ENCODE assay signal across 10 cellular contexts in the genomic region with DNA sequence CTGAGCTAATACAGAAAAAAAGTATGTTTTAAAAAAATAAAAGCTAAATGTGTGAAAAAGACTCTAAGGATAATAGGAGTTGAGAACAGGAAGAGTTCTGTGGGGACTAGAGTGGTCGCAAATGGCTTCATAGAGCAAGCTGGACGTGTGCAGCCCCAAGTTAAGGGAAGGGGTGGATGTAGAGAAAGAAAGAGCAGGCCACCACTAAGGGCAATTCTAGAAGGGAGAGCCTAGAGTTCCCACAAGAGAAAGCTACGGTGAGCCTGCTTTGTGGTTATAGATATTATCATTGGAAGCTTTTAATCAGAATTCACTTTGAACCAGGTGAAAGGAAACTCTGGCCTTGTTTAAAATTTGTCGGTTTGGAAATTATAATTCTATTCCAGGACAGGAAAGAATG.
DNase-seq lines count a peak whose midpoint lies in the region; ATAC-seq, FAIRE-seq and TF ChIP-seq lines count a peak whose summit lies in the region.
"Had no signal": no experiment of that assay in that cellular context is flagged by ENCODE, and none has a peak within 500 bp of the region (broad histone marks: within the 10 kb centered on the region; RNA-seq: fewer than 3 reads in every experiment).

No MANE protein-coding gene starts in this region.

- H3K27me3 Mint-ChIP-seq in activated CD8-positive, alpha-beta memory T cell treated with anti-CD3 and anti-CD28 coated beads, Interleukin-2, amount 10 ng/mL, durations not matched to agents 7 days and 5 days: no peaks in the 10 kb centered on the region
- no peaks in the 10 kb centered on the region for H3K27me3 Mint-ChIP-seq in stimulated activated naive CD8-positive, alpha-beta T cell treated with anti-CD3 and anti-CD28 coated beads, Interleukin-15, amount 100 ng/mL, for 72 hours

- H3K27ac Mint-ChIP-seq in activated CD8-positive, alpha-beta memory T cell treated with anti-CD3 and anti-CD28 coated beads, Interleukin-2, amount 10 ng/mL, durations not matched to agents 7 days and 5 days: peak overlapping the region; percentile 89
- peak overlapping the region; percentile 77 to 98 for H3K27ac Mint-ChIP-seq in stimulated activated naive CD8-positive, alpha-beta T cell treated with anti-CD3 and anti-CD28 coated beads, Interleukin-15, amount 100 ng/mL, for 72 hours

- no peak overlapping the region for H3K9ac ChIP-seq in kidney (ENCODE audit: low read length in 2 of 2)

- peaks cover 71% of the 10 kb centered on the region for H3K4me1 ChIP-seq in RWPE2 (ENCODE audit: insufficient read depth, poor library complexity, severe bottlenecking)
- H3K4me1 ChIP-seq in esophagus muscularis mucosa: peaks cover 46 to 68% (median 62%) of the 10 kb centered on the region in 4 donors
- H3K4me1 ChIP-seq in kidney (ENCODE audit: control insufficient read depth in 1 of 2, insufficient read depth in 1 of 2, low read depth in 1 of 2, low read length in 2 of 2): peaks cover 10 to 20% of the 10 kb centered on the region in 2 donors

- ATAC-seq in activated CD8-positive, alpha-beta memory T cell treated with anti-CD3 and anti-CD28 coated beads, Interleukin-2, amount 10 ng/mL, durations not matched to agents 7 days and 5 days: peak; percentile 20
- ATAC-seq in RWPE2 (ENCODE audit: low read depth): no peak
- no peak for ATAC-seq in stimulated activated naive CD8-positive, alpha-beta T cell treated with anti-CD3 and anti-CD28 coated beads, Interleukin-15, amount 100 ng/mL, for 72 hours

- no peaks in the 10 kb centered on the region for H3K9me3 Mint-ChIP-seq in activated CD8-positive, alpha-beta memory T cell treated with anti-CD3 and anti-CD28 coated beads, Interleukin-2, amount 10 ng/mL, durations not matched to agents 7 days and 5 days (ENCODE audit: low read depth)
- H3K9me3 Mint-ChIP-seq in stimulated activated naive CD8-positive, alpha-beta T cell treated with anti-CD3 and anti-CD28 coated beads, Interleukin-15, amount 100 ng/mL, for 72 hours: no peaks in the 10 kb centered on the region

- TF ChIP-seq EP300 in esophagus muscularis mucosa (IDR thresholded peaks at IDR 0.05): no peak

- H3K9me3 ChIP-seq in RWPE2 (ENCODE audit: severe bottlenecking) (no peaks in the 10 kb centered on the region), esophagus muscularis mucosa (no peaks in the 10 kb centered on the region), kidney (ENCODE audit: control insufficient read depth in 1 of 2, low read length in 2 of 2) (no peaks in the 10 kb centered on the region)
- H3K9me3 ChIP-seq: adrenal gland had no signal

- DNase-seq in activated CD8-positive, alpha-beta memory T cell treated with anti-CD3 and anti-CD28 coated beads, Interleukin-2, amount 10 ng/mL, durations not matched to agents 7 days and 5 days: no peak
- DNase-seq in activated CD8-positive, alpha-beta memory T cell treated with anti-CD3 and anti-CD28 coated beads, Interleukin-2, amount 50 U/mL, for 4 hours: no peak
- DNase-seq in RWPE2 (ENCODE audit: low spot score) (no peak), esophagus muscularis mucosa (ENCODE audit: extremely low spot score) (no peak), 8988T (no peak), middle frontal gyrus (ENCODE audit: extremely low spot score, low spot score) (no peak), kidney (no peak)
- no peak for DNase-seq in stimulated activated naive CD8-positive, alpha-beta T cell treated with anti-CD3 and anti-CD28 coated beads, Interleukin-15, amount 100 ng/mL, for 72 hours
- DNase-seq: adrenal gland, NCI-H187 had no signal

- 78% methylated on average over 4 of the region's 4 CpGs for WGBS in esophagus muscularis mucosa

- H3K27ac ChIP-seq in RWPE2 (ENCODE audit: poor library complexity, severe bottlenecking): peak overlapping the region; percentile 34
- H3K27ac ChIP-seq in esophagus muscularis mucosa (replicated peaks in 1 of 4): peak overlapping the region in 3 of 4 donors; percentile 16 to 49 (median 29)
- no peak overlapping the region for H3K27ac ChIP-seq in kidney (ENCODE audit: low read depth in 2 of 2, low read length in 2 of 2)

- FAIRE-seq in kidney (lab: Jason Lieb, UNC): no peak

- TF ChIP-seq POLR2A in esophagus muscularis mucosa (IDR thresholded peaks at IDR 0.05; ENCODE audit: low read depth): no peak

- peaks cover 2% of the 10 kb centered on the region for H3K36me3 Mint-ChIP-seq in activated CD8-positive, alpha-beta memory T cell treated with anti-CD3 and anti-CD28 coated beads, Interleukin-2, amount 10 ng/mL, durations not matched to agents 7 days and 5 days

- peaks cover 82% of the 10 kb centered on the region for H3K4me1 Mint-ChIP-seq in activated CD8-positive, alpha-beta memory T cell treated with anti-CD3 and anti-CD28 coated beads, Interleukin-2, amount 10 ng/mL, durations not matched to agents 7 days and 5 days
- H3K4me1 Mint-ChIP-seq in stimulated activated naive CD8-positive, alpha-beta T cell treated with anti-CD3 and anti-CD28 coated beads, Interleukin-15, amount 100 ng/mL, for 72 hours: peaks cover 91% of the 10 kb centered on the region

- H3K27me3 ChIP-seq in RWPE2 (ENCODE audit: insufficient read depth, poor library complexity, severe bottlenecking) (no peaks in the 10 kb centered on the region), esophagus muscularis mucosa (no peaks in the 10 kb centered on the region)
- H3K27me3 ChIP-seq: adrenal gland had no signal

- CTCF ChIA-PET in activated CD8-positive, alpha-beta memory T cell treated with anti-CD3 and anti-CD28 coated beads, Interleukin-2, amount 10 ng/mL, durations not matched to agents 7 days and 5 days (lab: Charles Lee): interaction anchor here (0.7 to 1.8 kb wide), 7 partner anchors 10 to 145 kb away, joined by 3 to 8 read pairs (median 3); no protein-coding TSS in a partner anchor

- peak overlapping the region; percentile 74 for H3K4me3 Mint-ChIP-seq in activated CD8-positive, alpha-beta memory T cell treated with anti-CD3 and anti-CD28 coated beads, Interleukin-2, amount 10 ng/mL, durations not matched to agents 7 days and 5 days
- H3K4me3 Mint-ChIP-seq in stimulated activated naive CD8-positive, alpha-beta T cell treated with anti-CD3 and anti-CD28 coated beads, Interleukin-15, amount 100 ng/mL, for 72 hours: peak overlapping the region; percentile 70 to 88

- intact Hi-C loops in esophagus muscularis mucosa (cut with DNase I): no loop called here
- intact Hi-C loops in kidney (cut with DNase I): no loop called here

- H3K4me3 ChIP-seq in RWPE2 (ENCODE audit: severe bottlenecking) (no peak overlapping the region), esophagus muscularis mucosa (no peak overlapping the region), kidney (ENCODE audit: low read length in 2 of 2) (no peak overlapping the region)

- H3K36me3 ChIP-seq in RWPE2 (ENCODE audit: low read depth): no peaks in the 10 kb centered on the region
- H3K36me3 ChIP-seq in esophagus muscularis mucosa: no peaks in the 10 kb centered on the region
- H3K36me3 ChIP-seq in kidney (ENCODE audit: control insufficient read depth in 1 of 2, insufficient read depth in 2 of 2, low read length in 2 of 2): no peaks in the 10 kb centered on the region
- H3K36me3 ChIP-seq: adrenal gland had no signal

- no peak for TF ChIP-seq CTCF in RWPE2 (IDR thresholded peaks at IDR 0.05; ENCODE audit: poor library complexity, severe bottlenecking)
- no peak for TF ChIP-seq CTCF in esophagus muscularis mucosa (IDR thresholded peaks at IDR 0.05)
- no peak for TF ChIP-seq CTCF in kidney (IDR thresholded peaks at IDR 0.05; ENCODE audit: borderline replicate concordance, extremely low read depth, insufficient read depth)

Comparison
In these comparisons a context has a peak if more than half of its experiments do, and no peak if none do; other contexts are left out.
1. H3K27ac ChIP-seq: peak in RWPE2 (single experiment) and esophagus muscularis mucosa (3 of 4); none in kidney (0 of 2).